Comparison of ENCODE assay signal across 17 cellular contexts in the genomic region with DNA sequence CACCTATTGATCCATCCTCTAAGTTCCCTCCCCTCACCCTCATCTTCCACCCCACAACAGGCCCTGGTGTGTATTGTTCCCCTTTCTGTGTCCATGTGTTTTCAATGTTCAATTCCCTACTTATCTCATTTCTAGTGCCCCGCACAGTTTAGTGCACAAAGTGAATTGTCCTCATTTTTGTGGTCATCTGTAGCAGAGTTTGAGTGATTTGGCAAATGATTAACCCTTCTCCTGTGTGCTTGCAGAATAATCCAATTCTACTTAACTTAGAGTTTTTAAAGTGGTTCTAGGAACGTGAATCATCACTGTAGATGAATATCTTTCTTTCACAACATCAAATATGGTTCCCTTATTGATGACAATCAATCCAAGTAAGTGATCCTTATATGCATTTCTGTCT. TPM values are rescaled to one million over a fixed set of nuclear protein-coding genes. Genes with fewer than 3 reads are reported as not detected.
DNase-seq lines count a peak whose midpoint lies in the region; ATAC-seq and TF ChIP-seq lines count a peak whose summit lies in the region.
"Had no signal": no experiment of that assay in that cellular context is flagged by ENCODE, and none has a peak within 500 bp of the region (broad histone marks: within the 10 kb centered on the region; RNA-seq: fewer than 3 reads in every experiment).

No MANE protein-coding gene starts in this region.

- no peaks in the 10 kb centered on the region for H3K36me3 Mint-ChIP-seq in progenitor cell of endocrine pancreas (ENCODE audit: insufficient read depth)

- H3K9me3 Mint-ChIP-seq in progenitor cell of endocrine pancreas (ENCODE audit: low read depth): no peaks in the 10 kb centered on the region

- DNase-seq in EL: peak; percentile 22
- peak; percentile 45 for DNase-seq in RPMI7951 (ENCODE audit: low read depth)
- DNase-seq in choroid plexus epithelial cell (ENCODE audit: low read depth): peak; percentile 46
- DNase-seq in left kidney (ENCODE audit: low read depth, low spot score): peak; percentile 11
- no peak for DNase-seq in midbrain (lab: John Stamatoyannopoulos, UW)
- DNase-seq in progenitor cell of endocrine pancreas (ENCODE audit: low spot score, unreplicated experiment): no peak
- DNase-seq: DMS153, GM23248, MM.1S, NCI-H1105, NCI-H1694 treated with DMSO at 0.1 percent for 48 hours, NCI-H446, SHP77 had no signal

- H3K27ac Mint-ChIP-seq in progenitor cell of endocrine pancreas: no peak overlapping the region

- TF ChIP-seq CTCF in choroid plexus epithelial cell (conservative IDR thresholded peaks at IDR 0.05; ENCODE audit: low read depth, low read length): no peak
- TF ChIP-seq CTCF in progenitor cell of endocrine pancreas (IDR thresholded peaks at IDR 0.05; ENCODE audit: unreplicated experiment): no peak

- peaks cover 6% of the 10 kb centered on the region for H3K4me1 Mint-ChIP-seq in progenitor cell of endocrine pancreas (ENCODE audit: low read depth)

- ATAC-seq in GM18520 (IDR thresholded peaks at IDR 0.05; ENCODE audit: unreplicated experiment): no peak
- ATAC-seq in HG02763 (IDR thresholded peaks at IDR 0.05; ENCODE audit: unreplicated experiment): no peak
- ATAC-seq: HCT116 had no signal

- no peaks in the 10 kb centered on the region for H3K27me3 Mint-ChIP-seq in progenitor cell of endocrine pancreas

- no peak overlapping the region for H3K4me3 ChIP-seq in choroid plexus epithelial cell (ENCODE audit: low read depth, low read length)
- H3K4me3 ChIP-seq: BLaER1, GM23248 had no signal

- no peak overlapping the region for H3K4me3 Mint-ChIP-seq in progenitor cell of endocrine pancreas (ENCODE audit: low read depth)

RNA-seq across cellular contexts. Expression of gene HAPLN1, which starts 6.3 kb away (rescaled TPM):
- total RNA-seq in RPMI7951 (2014; rRNA removed; shearing (Covaris generic)): under 0.01 TPM in 1 of 2 replicates, not detected in the other
- 0.89 and 2.9 TPM in 2 replicates for total RNA-seq in progenitor cell of endocrine pancreas

Comparison
In these comparisons a context has a peak if more than half of its experiments do, and no peak if none do; other contexts are left out.
1. DNase-seq: peak in EL (single experiment), RPMI7951 (single experiment), choroid plexus epithelial cell (single experiment) and left kidney (single experiment); none in midbrain (single experiment) and progenitor cell of endocrine pancreas (single experiment).